In the genomic region with DNA sequence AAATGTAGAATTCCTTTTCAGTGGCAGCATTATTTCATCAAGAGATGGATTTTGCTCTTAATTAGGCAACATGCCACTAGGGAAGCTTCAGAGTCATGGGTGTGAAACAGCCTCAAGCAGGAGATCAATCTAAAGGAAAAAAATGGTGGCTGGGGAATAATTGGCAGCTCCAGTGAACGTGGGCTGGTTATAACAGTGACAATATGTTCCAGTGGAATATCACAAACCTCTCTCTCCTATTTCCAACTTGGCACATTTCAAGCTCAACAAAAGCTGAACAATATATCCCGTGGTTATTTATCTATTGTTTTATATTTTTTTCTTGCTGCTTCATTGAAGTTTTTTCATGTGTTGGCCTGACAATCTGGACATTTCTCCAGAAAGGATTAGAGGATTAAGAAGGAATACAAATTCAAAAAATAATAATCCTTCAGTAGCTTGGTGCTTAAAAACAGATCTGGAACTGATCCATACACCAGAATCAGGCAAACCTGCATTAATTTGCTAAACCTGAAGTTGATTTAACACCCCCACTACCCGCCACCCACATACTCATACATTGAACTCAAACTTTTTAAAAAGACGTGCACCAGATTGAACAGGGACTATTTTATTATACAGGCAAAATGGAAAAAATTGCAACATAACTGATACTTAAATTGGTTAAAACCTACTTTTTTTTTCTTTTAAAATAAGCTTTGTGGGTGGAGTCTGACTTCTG, we compare ENCODE assay signal across 21 cellular contexts.
"Had no signal": no experiment of that assay in that cellular context is flagged by ENCODE, and none has a peak within 500 bp of the region (broad histone marks: within the 10 kb centered on the region; RNA-seq: fewer than 3 reads in every experiment).

No MANE protein-coding gene starts in this region.

- H3K79me2 ChIP-seq: parathyroid adenoma had no signal

- H3K9me3 Mint-ChIP-seq: natural killer cell treated with Interleukin-12 subunit alpha and Interleukin-12 subunit beta and Interleukin-15 and Interleukin-18, amount 100 ng/mL, for 72 hours; neural progenitor cell; type B pancreatic cell had no signal

- H3K9ac ChIP-seq: neural progenitor cell, parathyroid adenoma had no signal

- H3K9me3 ChIP-seq: stomach, testis, tibial artery had no signal

- FAIRE-seq: frontal cortex, kidney had no signal

- DNase-seq: cortex of kidney; kidney; stimulated activated CD4-positive, alpha-beta T cell treated with anti-CD3 and anti-CD28 coated beads, Interleukin-12 subunit alpha, Interleukin-12 subunit beta, amount 100 ng/mL, for 4 hours; stimulated activated CD4-positive, alpha-beta T cell treated with anti-CD3 and anti-CD28 coated beads, Interleukin-1b, Interleukin-23, amount 100 ng/mL, for 48 hours; stimulated activated CD4-positive, alpha-beta T cell treated with anti-CD3 and anti-CD28 coated beads, Interleukin-4, amount 100 ng/mL, for 1 hour; stimulated activated CD8-positive, alpha-beta memory T cell treated with anti-CD3 and anti-CD28 coated beads, Interleukin-4, amount 100 ng/mL, for 48 hours; stimulated activated naive CD4-positive, alpha-beta T cell; stomach; testis; tibial artery had no signal

- H3K4me3 ChIP-seq: lung, neural progenitor cell, smooth muscle cell, stomach, testis, tibial artery had no signal

- H3K36me3 ChIP-seq: neural progenitor cell, stomach, tibial artery had no signal

- H3K27me3 ChIP-seq: neural progenitor cell, testis had no signal

- H3K4me2 ChIP-seq: neural progenitor cell, smooth muscle cell had no signal

- H3K36me3 Mint-ChIP-seq: natural killer cell treated with Interleukin-12 subunit alpha and Interleukin-12 subunit beta and Interleukin-15 and Interleukin-18, amount 100 ng/mL, for 72 hours; neural progenitor cell; type B pancreatic cell had no signal

- H2AFZ ChIP-seq: neural progenitor cell, parathyroid adenoma had no signal

- H3K4me3 Mint-ChIP-seq: memory B cell; natural killer cell treated with Interleukin-12 subunit alpha and Interleukin-12 subunit beta and Interleukin-15 and Interleukin-18, amount 100 ng/mL, for 72 hours; neural progenitor cell; type B pancreatic cell had no signal

- H3K27ac Mint-ChIP-seq: memory B cell; natural killer cell treated with Interleukin-12 subunit alpha and Interleukin-12 subunit beta and Interleukin-15 and Interleukin-18, amount 100 ng/mL, for 72 hours; neural progenitor cell; progenitor cell of endocrine pancreas; type B pancreatic cell had no signal

- H3K27me3 Mint-ChIP-seq: type B pancreatic cell had no signal

- H3K4me1 ChIP-seq: neural progenitor cell, parathyroid adenoma, stomach, testis, tibial artery had no signal

- H3K27ac ChIP-seq: neural progenitor cell, parathyroid adenoma, stomach, testis, tibial artery had no signal

- ATAC-seq: left lobe of liver; natural killer cell treated with Interleukin-12 subunit alpha and Interleukin-12 subunit beta and Interleukin-15 and Interleukin-18, amount 100 ng/mL, for 72 hours; sciatic nerve had no signal
